In genomic region chr20:507933-508332, GRCh38 we compare ENCODE assay signal across 1 cellular context.
TF ChIP-seq lines count a peak whose summit lies in the region.

No MANE protein-coding gene starts in this region.

TF ChIP-seq in HepG2, 621 proteins besides CTCF, POLR2A, EP300 and RAD21:
- TF ChIP-seq KMT2B (CRISPR knock-in tag; IDR thresholded peaks at IDR 0.05) (0 out of 2 replicates have a peak, but pooled peaks have one; percentile 24), ATF7 (IDR thresholded peaks at IDR 0.05) (peak; percentile 58; the same call in 1 of the 2 replicates), ATF7 (CRISPR knock-in tag; IDR thresholded peaks at IDR 0.05) (no peak), MEIS1 (CRISPR knock-in tag; IDR thresholded peaks at IDR 0.05; ENCODE audit: borderline replicate concordance) (0 out of 2 replicates have a peak, but pooled peaks have one; percentile 7), ATF1 (CRISPR knock-in tag; IDR thresholded peaks at IDR 0.05) (0 out of 2 replicates have a peak, but pooled peaks have one; percentile 9), ZNF335 (CRISPR knock-in tag; IDR thresholded peaks at IDR 0.05) (peak; percentile 66; the same call in 1 of the 2 replicates), FUBP1 (CRISPR knock-in tag; IDR thresholded peaks at IDR 0.05; ENCODE audit: borderline replicate concordance) (0 out of 2 replicates have a peak, but pooled peaks have one; percentile 73), ZNF784 (CRISPR knock-in tag; IDR thresholded peaks at IDR 0.05; ENCODE audit: borderline replicate concordance) (no peak), ERF (CRISPR knock-in tag; IDR thresholded peaks at IDR 0.05) (no peak), CREB1 (IDR thresholded peaks at IDR 0.05) (peak; percentile 77), CREB1 (CRISPR knock-in tag; IDR thresholded peaks at IDR 0.05) (no peak)
TF ChIP-seq in HepG2: peak in this region for 7.
